ENCODE assay signal across 8 cellular contexts in the genomic region with DNA sequence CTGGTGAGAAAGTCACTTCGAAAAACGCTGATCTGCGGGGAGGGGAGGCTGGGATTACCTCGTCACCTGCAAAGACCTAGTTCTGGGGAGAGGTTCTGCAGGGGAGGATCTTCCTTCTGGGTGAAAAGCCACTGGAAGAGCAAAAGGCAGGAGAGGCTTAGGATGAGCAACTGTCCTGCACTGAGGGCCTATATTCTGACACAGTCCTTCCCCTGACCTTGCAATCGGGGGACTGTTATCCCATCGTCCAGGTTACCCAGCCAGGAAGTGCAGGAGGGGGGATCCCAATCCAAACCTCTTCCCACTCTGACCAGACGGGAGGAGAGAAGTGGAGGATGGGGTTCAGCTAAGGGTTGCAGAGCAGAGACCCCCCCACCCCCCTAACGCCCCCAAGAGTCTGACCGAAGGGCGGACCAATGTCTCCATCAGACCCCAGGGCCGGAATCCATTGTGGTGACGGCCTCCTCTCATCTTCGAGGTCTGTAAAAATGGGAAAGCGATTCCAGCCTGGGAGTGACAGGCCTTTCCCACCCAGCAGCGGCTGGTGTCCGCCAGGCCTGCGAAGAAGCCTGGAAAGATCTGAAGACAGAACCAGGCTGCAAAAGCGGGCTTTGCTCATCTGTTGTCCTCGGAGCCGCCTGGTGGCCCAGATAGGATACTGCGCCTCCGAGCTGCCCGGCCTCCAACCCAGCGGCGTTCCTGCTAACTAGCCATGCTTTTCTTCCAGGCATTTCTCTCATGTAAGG. TPM values are rescaled to one million over a fixed set of nuclear protein-coding genes. Genes with fewer than 3 reads are reported as not detected.
DNase-seq lines count a peak whose midpoint lies in the region; ATAC-seq and TF ChIP-seq lines count a peak whose summit lies in the region.

No MANE protein-coding gene starts in this region.

- H4K20me1 ChIP-seq in OCI-LY1 (ENCODE audit: insufficient read depth, low read length): no peaks in the 10 kb centered on the region

- H3K36me3 ChIP-seq in OCI-LY1 (ENCODE audit: insufficient read depth, low read length): no peaks in the 10 kb centered on the region

- no peak overlapping the region; the same call in 1 of the 2 replicates for H3K4me2 ChIP-seq in OCI-LY1 (ENCODE audit: low read length)

- H3K79me2 ChIP-seq in OCI-LY1 (ENCODE audit: insufficient read depth, low read length): no peaks in the 10 kb centered on the region

- H3K9me3 ChIP-seq in OCI-LY1 (ENCODE audit: low read length): no peaks in the 10 kb centered on the region
- H3K9me3 ChIP-seq in mononuclear cell (ENCODE audit: low read depth, low read length): no peaks in the 10 kb centered on the region

- H3K27ac ChIP-seq in HL-60 (replicated peaks) (no peak overlapping the region), OCI-LY1 (ENCODE audit: low read depth, low read length, poor library complexity, severe bottlenecking) (no peak overlapping the region)

- H3F3A ChIP-seq in OCI-LY1 (ENCODE audit: insufficient read depth, low read length): no peaks in the 10 kb centered on the region

- H3K4me1 ChIP-seq in OCI-LY1 (ENCODE audit: insufficient read depth, low read length, severe bottlenecking) (peaks cover 7% of the 10 kb centered on the region), mononuclear cell (ENCODE audit: insufficient read depth, low read length) (peaks cover 64% of the 10 kb centered on the region)

- TF ChIP-seq CTCF in HL-60 (IDR thresholded peaks at IDR 0.05; ENCODE audit: insufficient read depth, low read length) (peak; percentile 96), OCI-LY1 (IDR thresholded peaks at IDR 0.05; ENCODE audit: low read length) (peak; percentile 88), epithelial cell of esophagus (IDR thresholded peaks at IDR 0.05; ENCODE audit: insufficient read depth, low read depth, low read length, missing control alignments) (peak; percentile 91)

- no peak for ATAC-seq in HG02588 (IDR thresholded peaks at IDR 0.05; ENCODE audit: unreplicated experiment)

- H2AFZ ChIP-seq in OCI-LY1 (ENCODE audit: low read length): no peak overlapping the region

- peak overlapping the region; percentile 51 for H3K4me3 ChIP-seq in HL-60 (replicated peaks; ENCODE audit: insufficient read depth, low read length)
- H3K4me3 ChIP-seq in OCI-LY1 (ENCODE audit: low read depth, low read length, poor library complexity, severe bottlenecking): no peak overlapping the region
- peak overlapping the region; percentile 26 for H3K4me3 ChIP-seq in epithelial cell of esophagus (ENCODE audit: low read length)
- H3K4me3 ChIP-seq in mononuclear cell (ENCODE audit: low read length): peak overlapping the region; percentile 59

- no peaks in the 10 kb centered on the region for H3K9me2 ChIP-seq in OCI-LY1 (ENCODE audit: low read depth, low read length)

- in situ Hi-C loops in G401 (cut with HindIII; ENCODE audit: low sequenced_read_pairs): no loop called here

- DNase-seq in G401 (ENCODE audit: low spot score): peak; percentile 66
- peak in 1 of 2 experiments; percentile 76 for DNase-seq in HL-60 (ENCODE audit: low read depth in 1 of 2, low spot score in 1 of 2)
- DNase-seq in activated T-cell treated with anti-CD3 and anti-CD28 coated beads for 24 hours (ENCODE audit: low read depth): peak; percentile 73
- peak; percentile 88 for DNase-seq in epithelial cell of esophagus (ENCODE audit: low read depth)
- peak; percentile 49 to 62 for DNase-seq in stimulated activated CD8-positive, alpha-beta memory T cell treated with anti-CD3 and anti-CD28 coated beads, Interleukin-2, amount 100 ng/mL, for 1 hour (ENCODE audit: low read depth in 2 of 2)

- no peak overlapping the region for H3K9ac ChIP-seq in OCI-LY1 (ENCODE audit: low read length)

- H3K27me3 ChIP-seq in HL-60 (ENCODE audit: insufficient read depth, poor library complexity, severe bottlenecking): peaks cover 28% of the 10 kb centered on the region
- H3K27me3 ChIP-seq in OCI-LY1 (ENCODE audit: insufficient read depth, low read length): no peaks in the 10 kb centered on the region
- H3K27me3 ChIP-seq in mononuclear cell (ENCODE audit: insufficient read depth, low read length): peaks cover 9% of the 10 kb centered on the region

RNA-seq across cellular contexts. Expression of gene DHRS3, which starts 1.6 kb away (rescaled TPM):
- total RNA-seq in G401 (2014; rRNA removed; shearing (Covaris generic)): 9.1 and 13.5 TPM in 2 replicates
- 80.4 TPM for total RNA-seq in mononuclear cell

RNA-seq across cellular contexts. Expression of gene AADACL4, which starts 24.3 kb away (rescaled TPM):
- total RNA-seq in G401 (2014; rRNA removed; shearing (Covaris generic)): not detected in 2 replicates
- not detected for total RNA-seq in mononuclear cell
